ENCODE assay signal across 13 cellular contexts in genomic region chr9:123912167-123912897, GRCh38.
"Had no signal": no experiment of that assay in that cellular context is flagged by ENCODE, and none has a peak within 500 bp of the region (broad histone marks: within the 10 kb centered on the region; RNA-seq: fewer than 3 reads in every experiment).

No MANE protein-coding gene starts in this region.

- H3K27ac ChIP-seq: coronary artery, hepatocyte, parathyroid adenoma, tibial artery had no signal

- H3K4me3 ChIP-seq: coronary artery, hepatocyte, lung, tibial artery had no signal

- ATAC-seq: esophagus mucosa had no signal

- H3K4me1 ChIP-seq: parathyroid adenoma, tibial artery had no signal

- DNase-seq: activated CD4-positive, alpha-beta T cell treated with anti-CD3 and anti-CD28 coated beads, Interleukin-2, amount 10 ng/mL, durations not matched to agents 7 days and 5 days; activated CD8-positive, alpha-beta memory T cell treated with anti-CD3 and anti-CD28 coated beads for 24 hours; activated gamma-delta T cell treated with Interleukin-2 at 50 U/mL for 16 hours; amniotic stem cell; naive B cell; stimulated activated CD4-positive, alpha-beta T cell treated with anti-CD3 and anti-CD28 coated beads, Interleukin-4, amount 100 ng/mL, for 24 hours; stimulated activated naive CD4-positive, alpha-beta T cell; tibial artery had no signal

- H3K9me3 ChIP-seq: tibial artery had no signal

- H3K27me3 ChIP-seq: hepatocyte, tibial artery had no signal
